Comparison of ENCODE assay signal across 9 cellular contexts in genomic region chr2:20186078-20186854, GRCh38. TPM values are rescaled to one million over a fixed set of nuclear protein-coding genes. Genes with fewer than 3 reads are reported as not detected.
DNase-seq lines count a peak whose midpoint lies in the region; ATAC-seq, FAIRE-seq and TF ChIP-seq lines count a peak whose summit lies in the region.
"Had no signal": no experiment of that assay in that cellular context is flagged by ENCODE, and none has a peak within 500 bp of the region (broad histone marks: within the 10 kb centered on the region; RNA-seq: fewer than 3 reads in every experiment).

No MANE protein-coding gene starts in this region.

- BruUV-seq in Panc1 (replicated peaks; lab: Mats Ljungman, UMichigan) = no TSS peak

- CTCF ChIA-PET in Panc1 (lab: Charles Lee) = no interaction called here

- no peak for FAIRE-seq in small intestine (lab: Jason Lieb, UNC)

- in situ Hi-C loops in Panc1 (cut with HindIII; ENCODE audit: low pct_unique_long_range_greater_than_20kb, low sequenced_read_pairs) = no loop called here

- H3K9me3 ChIP-seq in Panc1 (ENCODE audit: control insufficient read depth, insufficient read depth, low read depth, low read length) (no peaks in the 10 kb centered on the region), small intestine (ENCODE audit: control insufficient read depth, low read depth) (no peaks in the 10 kb centered on the region)

- H3K27me3 ChIP-seq in Panc1 (ENCODE audit: control insufficient read depth, insufficient read depth, low read length) (no peaks in the 10 kb centered on the region), small intestine (ENCODE audit: control insufficient read depth in 2 of 2, insufficient read depth in 2 of 2, low read length in 2 of 2) (no peaks in the 10 kb centered on the region)
- H3K27me3 ChIP-seq: cardiac muscle cell had no signal

- H3K4me3 ChIP-seq in Panc1 (ENCODE audit: low read depth in 2 of 2, low read length in 2 of 2) (no peak overlapping the region), small intestine (ENCODE audit: low read depth in 1 of 2, low read length in 2 of 2) (peak overlapping the region in 1 of 2 donors; percentile 43)
- H3K4me3 ChIP-seq: cardiac muscle cell had no signal

- POLR2A ChIA-PET in Panc1 (lab: Charles Lee) = no interaction called here

- no peak for TF ChIP-seq CTCF in Panc1 (IDR thresholded peaks at IDR 0.05)
- TF ChIP-seq CTCF in GM10266 (IDR thresholded peaks at IDR 0.05; ENCODE audit: control insufficient read depth, insufficient read depth, low read depth, missing control alignments) = no peak

- no peak for DNase-seq in Panc1 (ENCODE audit: low read depth, low spot score)
- DNase-seq in head of caudate nucleus = peak in 29 of 42 donors; percentile 13 to 69 (median 33)
- peak; percentile 95 for DNase-seq in small intestine
- no peak for DNase-seq in D341Med (ENCODE audit: low spot score)
- no peak for DNase-seq in T-helper 1 cell
- no peak for DNase-seq in germinal center (ENCODE audit: low spot score)
- no peak for DNase-seq in GM10266 (ENCODE audit: extremely low spot score)

- H3K36me3 ChIP-seq in Panc1 (ENCODE audit: control insufficient read depth, insufficient read depth, low read length) (no peaks in the 10 kb centered on the region), small intestine (ENCODE audit: control insufficient read depth in 2 of 2, insufficient read depth in 2 of 2, low read length in 2 of 2) (no peaks in the 10 kb centered on the region)
- H3K36me3 ChIP-seq: cardiac muscle cell had no signal

- H3K27ac ChIP-seq in Panc1 (ENCODE audit: low read length) = no peak overlapping the region
- H3K27ac ChIP-seq in small intestine (ENCODE audit: low read depth in 1 of 2, low read length in 1 of 2) = peak overlapping the region; percentile 79 to 90
- H3K27ac ChIP-seq: cardiac muscle cell had no signal

- peaks cover 30% of the 10 kb centered on the region for H3K4me1 ChIP-seq in Panc1 (ENCODE audit: control insufficient read depth, insufficient read depth, low read length)
- no peaks in the 10 kb centered on the region for H3K4me1 ChIP-seq in small intestine (ENCODE audit: control insufficient read depth in 2 of 2, insufficient read depth in 1 of 2, low read depth in 1 of 2, low read length in 1 of 2)

- intact Hi-C loops in Panc1 (cut with micrococcal nuclease; ENCODE audit: unreplicated experiment) = no loop called here
- intact Hi-C loops in head of caudate nucleus (cut with DNase I) = no loop called here

- ATAC-seq in GM21786 (IDR thresholded peaks at IDR 0.05; ENCODE audit: unreplicated experiment) (peak; percentile 57), Panc1 (0 out of 2 replicates have a peak, but pooled peaks have one; percentile 18)

- WGBS in small intestine, 3 donors = 26 to 63% (median 35%) methylated on average over 13 of the region's 13 CpGs

RNA-seq across cellular contexts. Expression of gene SDC1, which starts 38.7 kb away (rescaled TPM):
- 93.0 TPM for total RNA-seq in Panc1 (2021; ENCODE audit: unreplicated experiment)
- polyA plus RNA-seq in Panc1 (2012; ENCODE audit: insufficient read length) = 74.4 TPM
- 10 to 100 TPM; 36.9 to 89.9 (median 38.9) TPM for polyA plus RNA-seq in small intestine

Comparison
In these comparisons a context has a peak if more than half of its experiments do, and no peak if none do; other contexts are left out.
1. DNase-seq: peak in head of caudate nucleus (29 of 42) and small intestine (single experiment); none in Panc1 (single experiment), D341Med (single experiment), T-helper 1 cell (0 of 5), germinal center (single experiment) and GM10266 (single experiment).